8 cellular contexts compared by ENCODE assay signal in genomic region chr13:36818483-36819063, GRCh38. TPM values are rescaled to one million over a fixed set of nuclear protein-coding genes. Genes with fewer than 3 reads are reported as not detected.
A peak's percentile ranks its signal among the peaks of the same experiment; 100 is the strongest.
DNase-seq lines count a peak whose midpoint lies in the region; ATAC-seq, FAIRE-seq and TF ChIP-seq lines count a peak whose summit lies in the region.

No MANE protein-coding gene starts in this region.

- H3K4me1 ChIP-seq in foreskin keratinocyte (peaks cover 6% of the 10 kb centered on the region), gastrocnemius medialis (peaks cover 10 to 16% of the 10 kb centered on the region in 2 donors)

- H3K9me2 ChIP-seq in SU-DHL-6 (replicated peaks; ENCODE audit: insufficient read depth, low read length), result no peaks in the 10 kb centered on the region

- peak overlapping the region; percentile 65 for H3K4me3 ChIP-seq in HFF-Myc (replicated peaks; ENCODE audit: low read depth, low read length)
- peak overlapping the region; percentile 72 for H3K4me3 ChIP-seq in SU-DHL-6 (ENCODE audit: insufficient read depth, low read length, poor library complexity, severe bottlenecking)
- peak overlapping the region; percentile 82 to 92 (median 84) for H3K4me3 ChIP-seq in gastrocnemius medialis

- H3F3A ChIP-seq in SU-DHL-6 (ENCODE audit: insufficient read depth), result no peaks in the 10 kb centered on the region

- peaks cover 43% of the 10 kb centered on the region for H3K79me2 ChIP-seq in SU-DHL-6 (ENCODE audit: insufficient read depth, low read length)

- no peaks in the 10 kb centered on the region for H4K20me1 ChIP-seq in SU-DHL-6 (ENCODE audit: low read depth, low read length)

- no peak for DNase-seq in GM12891 (ENCODE audit: insufficient read length, low spot score)
- no peak for DNase-seq in HFF-Myc (ENCODE audit: extremely low read depth, low read depth)
- peak in 1 of 2 donors; percentile 15 for DNase-seq in foreskin keratinocyte
- no peak for DNase-seq in gastrocnemius medialis
- no peak for DNase-seq in DMS153 (lab: John Stamatoyannopoulos, UW)
- DNase-seq in mucosa of gallbladder (ENCODE audit: low spot score), result no peak
- no peak for DNase-seq in activated effector memory CD4-positive, alpha-beta T cell treated with anti-CD3 and anti-CD28 coated beads, Interleukin-2, amount 50 U/mL, for 16 hours

- H3K9me3 ChIP-seq in SU-DHL-6 (ENCODE audit: insufficient read depth, low read length) (no peaks in the 10 kb centered on the region), gastrocnemius medialis (no peaks in the 10 kb centered on the region)

- TF ChIP-seq POLR2A in GM12891 (IDR thresholded peaks at IDR 0.05; ENCODE audit: low read depth, low read length) (no peak), gastrocnemius medialis (IDR thresholded peaks at IDR 0.05) (no peak)

- no peak for FAIRE-seq in GM12891 (lab: Jason Lieb, UNC)

- H3K27ac ChIP-seq in SU-DHL-6 (ENCODE audit: low read depth, low read length) (peak overlapping the region; percentile 15), foreskin keratinocyte (no peak overlapping the region), gastrocnemius medialis (peak overlapping the region; percentile 78 to 84 (median 82))

- peak overlapping the region; percentile 81 for H2AFZ ChIP-seq in SU-DHL-6 (ENCODE audit: low read depth, low read length, severe bottlenecking)

- intact Hi-C loops in gastrocnemius medialis (cut with DNase I; ENCODE audit: low total_unique reads), result loop anchor here (1.0 to 2.0 kb wide), 2 partner anchors 100 to 472 kb away; partner anchors contain the start of gene SPART

- H3K9ac ChIP-seq in SU-DHL-6 (ENCODE audit: low read length), result peak overlapping the region; percentile 92

- H3K36me3 ChIP-seq in SU-DHL-6 (ENCODE audit: low read length) (no peaks in the 10 kb centered on the region), gastrocnemius medialis (no peaks in the 10 kb centered on the region)

- TF ChIP-seq CTCF in HFF-Myc (IDR thresholded peaks at IDR 0.05; ENCODE audit: low read depth, low read length, missing control alignments) (no peak), SU-DHL-6 (IDR thresholded peaks at IDR 0.05; ENCODE audit: insufficient read depth, low read length, poor library complexity, severe bottlenecking) (no peak), foreskin keratinocyte (conservative IDR thresholded peaks at IDR 0.05) (no peak), gastrocnemius medialis (IDR thresholded peaks at IDR 0.05 in 4 of 5, conservative IDR thresholded peaks at IDR 0.05 in 1 of 5) (no peak)

- in situ Hi-C loops in gastrocnemius medialis (cut with MboI; ENCODE audit: low sequenced_read_pairs in 4 of 4), result no loop called here

- H3K27me3 ChIP-seq in SU-DHL-6 (ENCODE audit: low read length), result no peaks in the 10 kb centered on the region
- H3K27me3 ChIP-seq in foreskin keratinocyte, result peaks cover 8% of the 10 kb centered on the region
- no peaks in the 10 kb centered on the region for H3K27me3 ChIP-seq in gastrocnemius medialis

- ATAC-seq in foreskin keratinocyte (peak; percentile 37), gastrocnemius medialis (peak in 1 of 2 donors; percentile 19)

- peak overlapping the region; percentile 95 for H3K4me2 ChIP-seq in SU-DHL-6 (ENCODE audit: low read depth, low read length, poor library complexity, severe bottlenecking)

TF ChIP-seq in GM12891, 5 proteins besides CTCF, POLR2A, EP300 and RAD21:
- TF ChIP-seq SPI1 (IDR thresholded peaks at IDR 0.05; ENCODE audit: low read depth, low read length), result no peak
- TF ChIP-seq POU2F2 (IDR thresholded peaks at IDR 0.05; ENCODE audit: low read depth, low read length), result 0 out of 2 replicates have a peak, but pooled peaks have one; percentile 56

RNA-seq across cellular contexts. Expression of gene RFXAP, which starts 0.4 kb away (rescaled TPM):
- polyA plus RNA-seq in GM12891 (2012; ENCODE audit: low read depth, missing spikeins), result 5.0 TPM
- total RNA-seq in foreskin keratinocyte (1.9 and 2.1 TPM in 2 replicates), gastrocnemius medialis (1 to 10 TPM in 3 of 4 donors, under 1 TPM in 1; 0.71 to 3.0 (median 2.2) TPM), mucosa of gallbladder (4.4 TPM)
- polyA plus RNA-seq in foreskin keratinocyte, result 1.9 and 2.3 TPM in 2 replicates
